In genomic region chr5:95811461-95812099, GRCh38 we compare ENCODE assay signal across 8 cellular contexts. TPM values are rescaled to one million over a fixed set of nuclear protein-coding genes. Genes with fewer than 3 reads are reported as not detected.
DNase-seq lines count a peak whose midpoint lies in the region; ATAC-seq and TF ChIP-seq lines count a peak whose summit lies in the region.
"Not testable (repeated sequence)": the region's sequence is repeated elsewhere in the genome, so short reads cannot be mapped to it uniquely, and the experiment has no call there.

No MANE protein-coding gene starts in this region.

- H3K27ac ChIP-seq in BLaER1, result not testable (repeated sequence)
- H3K27ac ChIP-seq in adrenal gland (peak overlapping the region; percentile 63 to 83 (median 75)), fibroblast of lung (ENCODE audit: insufficient read depth, low read length) (peak overlapping the region; percentile 34), mesenchymal stem cell (ENCODE audit: low read length, poor library complexity, severe bottlenecking) (peak overlapping the region; percentile 80), trophoblast cell (ENCODE audit: low read depth, low read length) (peak overlapping the region; percentile 67), thymus (ENCODE audit: low read depth) (peak overlapping the region; percentile 75)

- H3K23ac ChIP-seq in mesenchymal stem cell (ENCODE audit: low read length in 2 of 2); trophoblast cell (ENCODE audit: low read length): not testable (repeated sequence)

- 76 to 87% (median 82%) methylated on average over 12 to 13 of the region's 13 CpGs for WGBS in adrenal gland, 4 donors
- 59% methylated on average over 12 of the region's 13 CpGs for WGBS in mesenchymal stem cell
- WGBS in trophoblast cell (ENCODE audit: extremely low coverage, insufficient coverage, insufficient read length), result no CpG with 5 or more reads among the region's 13 CpGs
- WGBS in thymus, result 81% methylated on average over 13 of the region's 13 CpGs

- peak overlapping the region in 1 of 2 experiments; percentile 49 for H3K4ac ChIP-seq in mesenchymal stem cell (ENCODE audit: low read depth in 1 of 2, low read length in 2 of 2)
- H3K4ac ChIP-seq in trophoblast cell (ENCODE audit: low read depth, low read length), result not testable (repeated sequence)

- POLR2A ChIA-PET in activated CD8-positive, alpha-beta T cell treated with anti-CD3 and anti-CD28 coated beads, Interleukin-2, amount 10 ng/mL, durations not matched to agents 7 days and 5 days (lab: Charles Lee), result interaction anchor here (0.7 to 4.7 kb wide), 3 partner anchors 11 to 13 kb away, joined by 3 to 53 read pairs (median 6); partner anchors contain the start of gene GLRX

- H2BK120ac ChIP-seq in mesenchymal stem cell (ENCODE audit: low read depth, low read length); trophoblast cell (ENCODE audit: insufficient read depth, low read length, poor library complexity): not testable (repeated sequence)

- not testable (repeated sequence) for H4K8ac ChIP-seq in mesenchymal stem cell (ENCODE audit: low read length); trophoblast cell (ENCODE audit: low read depth, low read length)

- H4K20me1 ChIP-seq in BLaER1, result peaks cover 52% of the 10 kb centered on the region
- H4K20me1 ChIP-seq in fibroblast of lung (ENCODE audit: control insufficient read depth, extremely low read depth, insufficient read depth, low read length), result not testable (repeated sequence)

- H3K36me3 ChIP-seq in BLaER1 (peaks cover 69% of the 10 kb centered on the region), adrenal gland (replicated peaks in 1 of 2) (peaks cover 0 to 27% of the 10 kb centered on the region in 2 donors), mesenchymal stem cell (ENCODE audit: control insufficient read depth in 1 of 2, insufficient read depth in 2 of 2, low read depth in 1 of 2, low read length in 2 of 2) (peaks cover 11 to 51% of the 10 kb centered on the region in 2 experiments), trophoblast cell (ENCODE audit: control insufficient read depth in 1 of 2, insufficient read depth in 2 of 2, low read length in 2 of 2) (peaks cover 4 to 14% of the 10 kb centered on the region in 2 experiments), thymus (ENCODE audit: control insufficient read depth, insufficient read depth) (peaks cover 15% of the 10 kb centered on the region)
- not testable (repeated sequence) for H3K36me3 ChIP-seq in fibroblast of lung (ENCODE audit: control insufficient read depth, insufficient read depth, low read length)

- not testable (repeated sequence) for H3K27me3 ChIP-seq in BLaER1; adrenal gland; fibroblast of lung (ENCODE audit: control insufficient read depth, insufficient read depth, low read length); mesenchymal stem cell (ENCODE audit: control insufficient read depth in 1 of 2, insufficient read depth in 1 of 2, low read length in 2 of 2); trophoblast cell (ENCODE audit: insufficient read depth, low read length); thymus (ENCODE audit: control insufficient read depth, insufficient read depth)

- peak overlapping the region in 1 of 2 experiments; percentile 69 for H3K18ac ChIP-seq in mesenchymal stem cell (ENCODE audit: low read depth in 1 of 2, low read length in 2 of 2)
- H3K18ac ChIP-seq in trophoblast cell (ENCODE audit: low read length), result not testable (repeated sequence)

- H3K36me3 Mint-ChIP-seq in IgD-negative memory B cell, result not testable (repeated sequence)
- peaks cover 57% of the 10 kb centered on the region for H3K36me3 Mint-ChIP-seq in activated CD8-positive, alpha-beta T cell treated with anti-CD3 and anti-CD28 coated beads, Interleukin-2, amount 10 ng/mL, durations not matched to agents 7 days and 5 days (ENCODE audit: low read depth)

- H2AK5ac ChIP-seq in mesenchymal stem cell (ENCODE audit: low read length, severe bottlenecking), result peak overlapping the region; percentile 66
- H2AK5ac ChIP-seq in trophoblast cell (ENCODE audit: low read length), result not testable (repeated sequence)

- ATAC-seq in activated CD8-positive, alpha-beta T cell treated with anti-CD3 and anti-CD28 coated beads, Interleukin-2, amount 10 ng/mL, durations not matched to agents 7 days and 5 days, result not testable (repeated sequence)

- H3K4me1 ChIP-seq in BLaER1 (peaks cover 87% of the 10 kb centered on the region), adrenal gland (replicated peaks in 1 of 2) (peaks cover 30 to 59% of the 10 kb centered on the region in 2 donors), fibroblast of lung (ENCODE audit: control insufficient read depth, extremely low read depth, insufficient read depth, low read length) (peaks cover 30% of the 10 kb centered on the region), mesenchymal stem cell (ENCODE audit: control insufficient read depth, insufficient read depth, low read depth, low read length) (peaks cover 21% of the 10 kb centered on the region), trophoblast cell (ENCODE audit: control insufficient read depth in 1 of 2, insufficient read depth in 2 of 2, low read length in 2 of 2) (peaks cover 18 to 19% of the 10 kb centered on the region in 2 experiments), thymus (ENCODE audit: control insufficient read depth, insufficient read depth, low read length) (peaks cover 57% of the 10 kb centered on the region)

- CTCF ChIA-PET in activated CD8-positive, alpha-beta T cell treated with anti-CD3 and anti-CD28 coated beads, Interleukin-2, amount 10 ng/mL, durations not matched to agents 7 days and 5 days (lab: Charles Lee), result interaction anchor here (1.2 to 4.3 kb wide), 7 partner anchors 10 to 35 kb away, joined by 3 to 80 read pairs (median 5); partner anchors contain the start of gene GLRX

- H2AFZ ChIP-seq in fibroblast of lung (ENCODE audit: low read length); mesenchymal stem cell (ENCODE audit: low read depth, low read length); trophoblast cell (ENCODE audit: insufficient read depth, low read length, poor library complexity): not testable (repeated sequence)

- peak overlapping the region; percentile 18 for H3K4me2 ChIP-seq in BLaER1
- H3K4me2 ChIP-seq in fibroblast of lung (ENCODE audit: extremely low read depth, insufficient read depth, low read length); mesenchymal stem cell (ENCODE audit: low read length, poor library complexity, severe bottlenecking); trophoblast cell (ENCODE audit: low read length): not testable (repeated sequence)

- peak overlapping the region in 2 of 4 donors; percentile 32 to 57 for H3K4me3 Mint-ChIP-seq in IgD-negative memory B cell
- H3K4me3 Mint-ChIP-seq in activated CD8-positive, alpha-beta T cell treated with anti-CD3 and anti-CD28 coated beads, Interleukin-2, amount 10 ng/mL, durations not matched to agents 7 days and 5 days, result peak overlapping the region; percentile 53

- H3K9ac ChIP-seq in BLaER1; fibroblast of lung (ENCODE audit: insufficient read depth, low read length); trophoblast cell (ENCODE audit: low read length): not testable (repeated sequence)
- peak overlapping the region; percentile 63 for H3K9ac ChIP-seq in mesenchymal stem cell (ENCODE audit: low read length)

- H3K27me3 Mint-ChIP-seq in IgD-negative memory B cell; activated CD8-positive, alpha-beta T cell treated with anti-CD3 and anti-CD28 coated beads, Interleukin-2, amount 10 ng/mL, durations not matched to agents 7 days and 5 days (ENCODE audit: low read depth): not testable (repeated sequence)

- H2BK12ac ChIP-seq in mesenchymal stem cell (ENCODE audit: low read length in 2 of 2), result peak overlapping the region in 1 of 2 experiments; percentile 38
- peak overlapping the region; percentile 8 for H2BK12ac ChIP-seq in trophoblast cell (ENCODE audit: low read length)

- H3K27ac Mint-ChIP-seq in IgD-negative memory B cell, result peak overlapping the region; percentile 82 to 98 (median 83)
- peak overlapping the region; percentile 72 for H3K27ac Mint-ChIP-seq in activated CD8-positive, alpha-beta T cell treated with anti-CD3 and anti-CD28 coated beads, Interleukin-2, amount 10 ng/mL, durations not matched to agents 7 days and 5 days

- H3K4me3 ChIP-seq in BLaER1; adrenal gland; fibroblast of lung (replicated peaks in 1 of 4; ENCODE audit: control extremely low read depth in 1 of 4, insufficient read depth in 1 of 4, low read depth in 3 of 4, low read length in 4 of 4); mesenchymal stem cell (ENCODE audit: insufficient read depth in 1 of 2, low read depth in 1 of 2, low read length in 2 of 2); trophoblast cell (ENCODE audit: low read depth, low read length); thymus (ENCODE audit: low read length): not testable (repeated sequence)

- not testable (repeated sequence) for H4K12ac ChIP-seq in trophoblast cell (ENCODE audit: low read depth, low read length)

- H3K9me3 Mint-ChIP-seq in IgD-negative memory B cell; activated CD8-positive, alpha-beta T cell treated with anti-CD3 and anti-CD28 coated beads, Interleukin-2, amount 10 ng/mL, durations not matched to agents 7 days and 5 days (ENCODE audit: insufficient read depth): not testable (repeated sequence)

- H3K14ac ChIP-seq in mesenchymal stem cell (ENCODE audit: low read length in 2 of 2), result peak overlapping the region in 1 of 2 experiments; percentile 30
- peak overlapping the region; percentile 48 for H3K14ac ChIP-seq in trophoblast cell (ENCODE audit: low read length)

- not testable (repeated sequence) for H4K91ac ChIP-seq in mesenchymal stem cell (ENCODE audit: low read length)
- peak overlapping the region; percentile 55 for H4K91ac ChIP-seq in trophoblast cell (ENCODE audit: low read depth, low read length)

- H3K9me3 ChIP-seq in BLaER1; adrenal gland (replicated peaks in 1 of 3); fibroblast of lung (ENCODE audit: control insufficient read depth, insufficient read depth, low read depth, low read length); mesenchymal stem cell (ENCODE audit: control insufficient read depth, low read length); trophoblast cell (ENCODE audit: insufficient read depth, low read depth, low read length); thymus (ENCODE audit: control insufficient read depth): not testable (repeated sequence)

- intact Hi-C loops in adrenal gland (cut with DNase I), result not testable (repeated sequence)

- not testable (repeated sequence) for H3K79me2 ChIP-seq in fibroblast of lung (ENCODE audit: control insufficient read depth, insufficient read depth, low read length); trophoblast cell (ENCODE audit: control insufficient read depth, insufficient read depth, low read length, poor library complexity)

- H3K79me1 ChIP-seq in mesenchymal stem cell (replicated peaks; ENCODE audit: low read length, poor library complexity, severe bottlenecking), result peaks cover 17% of the 10 kb centered on the region
- not testable (repeated sequence) for H3K79me1 ChIP-seq in trophoblast cell (ENCODE audit: low read length)

- not testable (repeated sequence) for H2BK15ac ChIP-seq in mesenchymal stem cell (ENCODE audit: low read depth, poor library complexity, severe bottlenecking)

- DNase-seq in activated CD8-positive, alpha-beta T cell treated with anti-CD3 and anti-CD28 coated beads, Interleukin-2, amount 10 ng/mL, durations not matched to agents 7 days and 5 days; fibroblast of lung (ENCODE audit: low read depth in 2 of 2): not testable (repeated sequence)
- DNase-seq in adrenal gland, result peak in 1 of 7 donors; percentile 18
- peak; percentile 32 for DNase-seq in mesenchymal stem cell
- DNase-seq in trophoblast cell, result peak in 1 of 2 donors; percentile 59

- TF ChIP-seq POLR2A in adrenal gland (IDR thresholded peaks at IDR 0.05), result not testable (repeated sequence)

- H3K4me1 Mint-ChIP-seq in IgD-negative memory B cell, result peaks cover 39 to 57% (median 55%) of the 10 kb centered on the region in 3 donors
- peaks cover 83% of the 10 kb centered on the region for H3K4me1 Mint-ChIP-seq in activated CD8-positive, alpha-beta T cell treated with anti-CD3 and anti-CD28 coated beads, Interleukin-2, amount 10 ng/mL, durations not matched to agents 7 days and 5 days (ENCODE audit: low read depth)

- H2BK5ac ChIP-seq in mesenchymal stem cell (ENCODE audit: low read depth, low read length, poor library complexity, severe bottlenecking) (peak overlapping the region; percentile 35), trophoblast cell (ENCODE audit: low read depth, low read length, poor library complexity) (peak overlapping the region; percentile 58)

- TF ChIP-seq CTCF in adrenal gland (IDR thresholded peaks at IDR 0.05); fibroblast of lung (conservative IDR thresholded peaks at IDR 0.05 in 1 of 2, IDR thresholded peaks at IDR 0.05 in 1 of 2; ENCODE audit: low read depth in 1 of 2, low read length in 2 of 2): not testable (repeated sequence)

RNA-seq across cellular contexts. Expression of gene GLRX, which starts 10.9 kb away (rescaled TPM):
- polyA plus RNA-seq in IgD-negative memory B cell (113 TPM), adrenal gland (100 to 1,000 TPM in 1 of 3 donors, 10 to 100 TPM in 2; 84.8 to 279 (median 85.2) TPM), fibroblast of lung (277 and 429 TPM in 2 replicates), thymus (119 TPM)
- total RNA-seq in activated CD8-positive, alpha-beta T cell treated with anti-CD3 and anti-CD28 coated beads, Interleukin-2, amount 10 ng/mL, durations not matched to agents 7 days and 5 days, result 10 to 100 TPM; 65.4 to 67.4 TPM
- total RNA-seq in adrenal gland (100 to 1,000 TPM in 6 of 8 donors, 10 to 100 TPM in 2; 68.1 to 236 (median 136) TPM), fibroblast of lung (54.2 and 91.8 TPM in 2 replicates)
- 316 and 494 TPM in 2 replicates for polyA plus RNA-seq in fibroblast of lung (2012)
- polyA minus RNA-seq in fibroblast of lung (ENCODE audit: low replicate concordance), result 106 and 144 TPM in 2 replicates
- 137 TPM for polyA plus RNA-seq in mesenchymal stem cell (2013, experiment 1 of 2)
- polyA plus RNA-seq in mesenchymal stem cell (2013, experiment 2 of 2), result 143 TPM
- 63.7 and 67.6 TPM in 2 replicates for polyA plus RNA-seq in trophoblast cell (2013)
